Comparison of ENCODE assay signal across 15 cellular contexts in genomic region chr16:87900489-87900888, GRCh38. TPM values are rescaled to one million over a fixed set of nuclear protein-coding genes. Genes with fewer than 3 reads are reported as not detected.
"Had no signal": no experiment of that assay in that cellular context is flagged by ENCODE, and none has a peak within 500 bp of the region (broad histone marks: within the 10 kb centered on the region; RNA-seq: fewer than 3 reads in every experiment).

No MANE protein-coding gene starts in this region.

RNA-seq across cellular contexts. Expression of gene CA5A, which starts 35.8 kb away (rescaled TPM):
- total RNA-seq: dermis microvascular lymphatic vessel endothelial cell, endodermal cell, esophagus mucosa, esophagus squamous epithelium, gastrocnemius medialis, glomerular endothelial cell, kidney epithelial cell, left cardiac atrium, left ventricle myocardium superior, lower leg skin, lung microvascular endothelial cell, mesenteric fat pad, mesothelial cell of epicardium, myocyte had no signal
- polyA plus RNA-seq: keratinocyte had no signal
